ENCODE assay signal across 10 cellular contexts in genomic region chr3:56787784-56788256, GRCh38. TPM values are rescaled to one million over a fixed set of nuclear protein-coding genes. Genes with fewer than 3 reads are reported as not detected.
DNase-seq lines count a peak whose midpoint lies in the region; ATAC-seq and TF ChIP-seq lines count a peak whose summit lies in the region.
"Had no signal": no experiment of that assay in that cellular context is flagged by ENCODE, and none has a peak within 500 bp of the region (broad histone marks: within the 10 kb centered on the region; RNA-seq: fewer than 3 reads in every experiment).

No MANE protein-coding gene starts in this region.

- CTCF ChIA-PET in activated CD4-positive, alpha-beta T cell treated with anti-CD3 and anti-CD28 coated beads for 36 hours (lab: Charles Lee) = interaction anchor here (0.6 to 16.2 kb wide), 7 partner anchors 13 to 205 kb away, joined by 3 to 270 read pairs (median 3); partner anchors contain the start of gene ARHGEF3
- CTCF ChIA-PET in Calu3 (lab: Charles Lee) = no interaction called here

- peak overlapping the region; percentile 38 for H3K4me3 Mint-ChIP-seq in activated CD4-positive, alpha-beta T cell treated with anti-CD3 and anti-CD28 coated beads for 36 hours
- no peak overlapping the region for H3K4me3 Mint-ChIP-seq in Calu3 (ENCODE audit: low read depth, unreplicated experiment)

- no peak overlapping the region for H3K4me3 ChIP-seq in left ventricle myocardium inferior
- H3K4me3 ChIP-seq: testis had no signal

- no TSS peak for BruUV-seq in Calu3 (replicated peaks; lab: Mats Ljungman, UMichigan)

- peak; percentile 27 for ATAC-seq in activated CD4-positive, alpha-beta T cell treated with anti-CD3 and anti-CD28 coated beads for 36 hours
- no peak for ATAC-seq in GM19467 (IDR thresholded peaks at IDR 0.05; ENCODE audit: unreplicated experiment)

- H3K27ac Mint-ChIP-seq in activated CD4-positive, alpha-beta T cell treated with anti-CD3 and anti-CD28 coated beads for 36 hours = peak overlapping the region; percentile 85
- H3K27ac Mint-ChIP-seq in Calu3 (ENCODE audit: unreplicated experiment) = no peak overlapping the region

- peaks cover 98% of the 10 kb centered on the region for H3K4me1 Mint-ChIP-seq in activated CD4-positive, alpha-beta T cell treated with anti-CD3 and anti-CD28 coated beads for 36 hours
- H3K4me1 Mint-ChIP-seq in Calu3 (ENCODE audit: low read depth, unreplicated experiment) = no peaks in the 10 kb centered on the region

- peak overlapping the region; percentile 83 for H3K27ac ChIP-seq in left ventricle myocardium inferior (replicated peaks)

- peaks cover 10% of the 10 kb centered on the region for H3K36me3 Mint-ChIP-seq in activated CD4-positive, alpha-beta T cell treated with anti-CD3 and anti-CD28 coated beads for 36 hours (ENCODE audit: low read depth)
- H3K36me3 Mint-ChIP-seq in Calu3 (ENCODE audit: insufficient read depth, unreplicated experiment) = no peaks in the 10 kb centered on the region

- H3K4me1 ChIP-seq in left ventricle myocardium inferior = peaks cover 100% of the 10 kb centered on the region

- H3K9me3 ChIP-seq in left ventricle myocardium inferior (replicated peaks) = no peaks in the 10 kb centered on the region
- H3K9me3 ChIP-seq: testis had no signal

- H3K27me3 Mint-ChIP-seq in activated CD4-positive, alpha-beta T cell treated with anti-CD3 and anti-CD28 coated beads for 36 hours = no peaks in the 10 kb centered on the region
- no peaks in the 10 kb centered on the region for H3K27me3 Mint-ChIP-seq in Calu3 (ENCODE audit: unreplicated experiment)

- DNase-seq in activated CD4-positive, alpha-beta T cell treated with anti-CD3 and anti-CD28 coated beads for 36 hours = peak; percentile 54
- DNase-seq in activated CD4-positive, alpha-beta T cell treated with anti-CD3 and anti-CD28 coated beads for 1 hour = no peak
- DNase-seq in activated CD4-positive, alpha-beta T cell treated with anti-CD3 and anti-CD28 coated beads, Interleukin-2, amount 50 U/mL, for 1 hour = peak; percentile 25
- DNase-seq in left ventricle myocardium inferior = no peak
- DNase-seq in stimulated activated naive CD4-positive, alpha-beta T cell treated with Interleukin-2 at 50 U/mL for 16 hours (lab: John Stamatoyannopoulos, UW) = peak; percentile 11
- DNase-seq in Calu3 = no peak
- DNase-seq in iPS-NIHi7 (ENCODE audit: extremely low spot score) = no peak
- DNase-seq: cerebellar nuclear complex, testis had no signal

- H3K36me3 ChIP-seq in left ventricle myocardium inferior = no peaks in the 10 kb centered on the region

- H3K27me3 ChIP-seq in left ventricle myocardium inferior (ENCODE audit: low read depth) = no peaks in the 10 kb centered on the region
- H3K27me3 ChIP-seq: testis had no signal

- TF ChIP-seq CTCF in left ventricle myocardium inferior (IDR thresholded peaks at IDR 0.05; ENCODE audit: borderline replicate concordance) (no peak), Calu3 (IDR thresholded peaks at IDR 0.05; ENCODE audit: unreplicated experiment) (no peak)

- no peaks in the 10 kb centered on the region for H3K9me3 Mint-ChIP-seq in activated CD4-positive, alpha-beta T cell treated with anti-CD3 and anti-CD28 coated beads for 36 hours (ENCODE audit: low read depth)
- H3K9me3 Mint-ChIP-seq in Calu3 (ENCODE audit: low read depth, unreplicated experiment) = no peaks in the 10 kb centered on the region

- POLR2A ChIA-PET in activated CD4-positive, alpha-beta T cell treated with anti-CD3 and anti-CD28 coated beads for 36 hours (lab: Charles Lee) = interaction anchor here (0.9 to 3.6 kb wide), 3 partner anchors 12 to 131 kb away, joined by 3 to 19 read pairs (median 3); no protein-coding TSS in a partner anchor

- intact Hi-C loops in activated CD4-positive, alpha-beta T cell treated with anti-CD3 and anti-CD28 coated beads for 36 hours (cut with DNase I, micrococcal nuclease) = loop anchor here (1.0 to 10.0 kb wide), 6 partner anchors 35 to 807 kb away; partner anchors contain the start of genes ARF4 (in 1 of the 2) and CCDC66 (in 1 of the 2)
- intact Hi-C loops in left ventricle myocardium inferior (cut with micrococcal nuclease) = no loop called here
- intact Hi-C loops in Calu3 (cut with micrococcal nuclease; ENCODE audit: unreplicated experiment) = no loop called here

RNA-seq across cellular contexts. Expression of gene ARHGEF3, which starts 13.9 kb away (rescaled TPM):
- 10 to 100 TPM; 34.4 to 38.3 TPM for total RNA-seq in activated CD4-positive, alpha-beta T cell treated with anti-CD3 and anti-CD28 coated beads for 36 hours
- total RNA-seq in left ventricle myocardium inferior (16.5 TPM), Calu3 (2022) (20.9 and 21.8 TPM in 2 replicates)

Comparison
In these comparisons a context has a peak if more than half of its experiments do, and no peak if none do; other contexts are left out.
1. DNase-seq: peak in activated CD4-positive, alpha-beta T cell treated with anti-CD3 and anti-CD28 coated beads for 36 hours (single experiment), activated CD4-positive, alpha-beta T cell treated with anti-CD3 and anti-CD28 coated beads, Interleukin-2, amount 50 U/mL, for 1 hour (single experiment) and stimulated activated naive CD4-positive, alpha-beta T cell treated with Interleukin-2 at 50 U/mL for 16 hours (single experiment); none in activated CD4-positive, alpha-beta T cell treated with anti-CD3 and anti-CD28 coated beads for 1 hour (single experiment), left ventricle myocardium inferior (single experiment), Calu3 (single experiment) and iPS-NIHi7 (single experiment).
2. intact Hi-C loops: an anchor here in activated CD4-positive, alpha-beta T cell treated with anti-CD3 and anti-CD28 coated beads for 36 hours (1.0 to 10.0 kb wide); none called in left ventricle myocardium inferior and Calu3.